In the genomic region with DNA sequence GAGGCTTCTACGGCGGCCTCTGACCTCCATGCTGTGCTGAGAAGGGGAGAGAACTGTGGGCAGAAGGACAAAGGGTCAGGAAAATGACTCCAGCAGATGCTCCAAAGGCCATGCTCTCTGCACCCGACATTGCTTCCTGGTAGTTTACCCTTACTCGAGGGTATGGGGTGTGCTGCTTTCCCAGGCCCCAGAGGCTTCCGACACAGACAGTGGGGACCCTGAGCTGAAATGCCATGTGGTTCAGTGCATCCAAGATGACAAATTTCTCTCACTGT, we compare ENCODE assay signal across 22 cellular contexts.
DNase-seq lines count a peak whose midpoint lies in the region; ATAC-seq, FAIRE-seq and TF ChIP-seq lines count a peak whose summit lies in the region.
"Had no signal": no experiment of that assay in that cellular context is flagged by ENCODE, and none has a peak within 500 bp of the region (broad histone marks: within the 10 kb centered on the region; RNA-seq: fewer than 3 reads in every experiment).

No MANE protein-coding gene starts in this region.

- no TSS peak for BruUV-seq in HepG2 (replicated peaks; lab: Mats Ljungman, UMichigan)

- ATAC-seq in HepG2 (no peak), aorta (ENCODE audit: low FRiP score) (no peak), GM19023 (IDR thresholded peaks at IDR 0.05; ENCODE audit: unreplicated experiment) (no peak), GM18517 (IDR thresholded peaks at IDR 0.05; ENCODE audit: unreplicated experiment) (no peak)
- ATAC-seq: A549, HCT116 had no signal

- H3K4me1 ChIP-seq in liver (ENCODE audit: control insufficient read depth in 4 of 4, insufficient read depth in 4 of 4, low read length in 3 of 4) (no peaks in the 10 kb centered on the region), HepG2 (ENCODE audit: insufficient read depth, low read length) (no peaks in the 10 kb centered on the region), aorta (ENCODE audit: control insufficient read depth in 1 of 2, insufficient read depth in 2 of 2, low read length in 2 of 2) (no peaks in the 10 kb centered on the region)
- H3K4me1 ChIP-seq: A549 had no signal

- in situ Hi-C loops in HepG2 (cut with HindIII; ENCODE audit: extremely low pct_ligation_motif_present, low pct_unique_long_range_greater_than_20kb) = no loop called here

- POLR2A ChIA-PET in HepG2 (lab: Yijun Ruan, JAX) = no interaction called here

- H3K27ac ChIP-seq in liver (ENCODE audit: low read depth in 1 of 2, low read length in 2 of 2) (no peak overlapping the region), HepG2 (ENCODE audit: extremely low read length, insufficient read depth, low read length) (no peak overlapping the region), aorta (ENCODE audit: low read depth in 1 of 2, low read length in 2 of 2) (no peak overlapping the region)
- H3K27ac ChIP-seq: 22Rv1, A549, C4-2B had no signal

- H3K4me3 ChIP-seq in liver (ENCODE audit: low read depth in 1 of 3, low read length in 3 of 3) (no peak overlapping the region), HepG2 (replicated peaks in 1 of 3; ENCODE audit: insufficient read depth in 1 of 3, low read depth in 2 of 3, low read length in 3 of 3) (no peak overlapping the region), aorta (ENCODE audit: low read length in 2 of 2) (no peak overlapping the region)
- H3K4me3 ChIP-seq: A549 had no signal

- H3K27me3 ChIP-seq in liver (ENCODE audit: control insufficient read depth in 4 of 4, insufficient read depth in 4 of 4, low read length in 3 of 4) (peaks cover 0 to 7% (median 0%) of the 10 kb centered on the region in 4 donors), HepG2 (ENCODE audit: control insufficient read depth in 1 of 2, insufficient read depth in 2 of 2, low read length in 2 of 2) (peaks cover 7 to 17% of the 10 kb centered on the region in 2 experiments; a peak in 3 of 5 replicates), aorta (ENCODE audit: control insufficient read depth in 1 of 2, insufficient read depth in 2 of 2, low read length in 1 of 2) (no peaks in the 10 kb centered on the region)

- DNase-seq in activated effector memory CD4-positive, alpha-beta T cell treated with anti-CD3 and anti-CD28 coated beads, Interleukin-2, amount 50 U/mL, for 16 hours = peak; percentile 36
- no peak for DNase-seq in activated effector memory CD4-positive, alpha-beta T cell treated with Interleukin-2 at 50 U/mL for 16 hours
- DNase-seq in HepG2 (ENCODE audit: low spot score) (no peak), mesenteric fat pad (ENCODE audit: low spot score) (peak; percentile 68), aorta (peak; percentile 17 to 25)
- DNase-seq: AML-193; CD4-positive, alpha-beta T cell; DMS153; DMS79; GDM1; GOT3; HFFc6 had no signal

- CTCF ChIA-PET in HepG2 (lab: Yijun Ruan, JAX; ENCODE audit: low intra/inter-chr PET ratio, low total read pairs) = no interaction called here

- H4K20me1 ChIP-seq in HepG2 (ENCODE audit: insufficient read depth, low read length) = no peaks in the 10 kb centered on the region

- H2AFZ ChIP-seq in HepG2 (ENCODE audit: low read length) = no peak overlapping the region

- TF ChIP-seq EP300 in HepG2 (IDR thresholded peaks at IDR 0.05; ENCODE audit: low read depth in 2 of 2, low read length in 2 of 2) = no peak
- no peak for TF ChIP-seq EP300 in HepG2 (CRISPR knock-in tag; IDR thresholded peaks at IDR 0.05; ENCODE audit: borderline replicate concordance)

- no peaks in the 10 kb centered on the region for H3K36me3 ChIP-seq in liver (ENCODE audit: control insufficient read depth in 4 of 4, insufficient read depth in 3 of 4, low read depth in 1 of 4, low read length in 3 of 4)
- no peaks in the 10 kb centered on the region for H3K36me3 ChIP-seq in HepG2 (replicated peaks in 1 of 2; ENCODE audit: control insufficient read depth in 1 of 2, insufficient read depth in 2 of 2, low read length in 2 of 2)
- H3K36me3 ChIP-seq in aorta (ENCODE audit: control insufficient read depth in 1 of 2, insufficient read depth in 2 of 2, low read length in 1 of 2) = no peaks in the 10 kb centered on the region

- H3K9me3 ChIP-seq in liver (ENCODE audit: control insufficient read depth in 4 of 4, low read length in 3 of 4) = no peaks in the 10 kb centered on the region
- H3K9me3 ChIP-seq in HepG2 (ENCODE audit: low read length) = no peaks in the 10 kb centered on the region
- H3K9me3 ChIP-seq in aorta (ENCODE audit: control insufficient read depth, low read length) = no peaks in the 10 kb centered on the region
- H3K9me3 ChIP-seq: A549, Caco-2 had no signal

- no peak for TF ChIP-seq POLR2A in HepG2 (IDR thresholded peaks at IDR 0.05; ENCODE audit: insufficient read depth in 1 of 2, low read depth in 2 of 2, low read length in 2 of 2)

- H3K4me2 ChIP-seq in HepG2 (ENCODE audit: low read depth, low read length) = no peak overlapping the region
- H3K4me2 ChIP-seq: A549 had no signal

- TF ChIP-seq CTCF in liver (IDR thresholded peaks at IDR 0.05; ENCODE audit: low read depth, low read length, missing input control) (no peak), HepG2 (CRISPR knock-in tag; IDR thresholded peaks at IDR 0.05) (no peak)

- no peaks in the 10 kb centered on the region for H3K79me2 ChIP-seq in HepG2 (ENCODE audit: insufficient read depth, low read length)

- TF ChIP-seq RAD21 in liver (IDR thresholded peaks at IDR 0.05) = no peak
- no peak for TF ChIP-seq RAD21 in HepG2 (CRISPR knock-in tag; IDR thresholded peaks at IDR 0.05)

- WGBS in liver = 75% methylated on average over 5 of the region's 5 CpGs
- 9% methylated on average over 3 of the region's 5 CpGs for WGBS in HepG2 (ENCODE audit: low lambda C conversion rate)
- WGBS in aorta, 2 donors = 84% methylated on average over 5 of the region's 5 CpGs

- intact Hi-C loops in HepG2 (cut with micrococcal nuclease; ENCODE audit: unreplicated experiment) (no loop called here), aorta (cut with DNase I) (no loop called here)

- no peak overlapping the region for H3K9ac ChIP-seq in liver (ENCODE audit: low read depth in 1 of 2, low read length in 2 of 2)
- H3K9ac ChIP-seq in HepG2 (ENCODE audit: insufficient read depth, low read depth, low read length) = no peak overlapping the region

- no peak for FAIRE-seq in HepG2 (lab: Jason Lieb, UNC)
- FAIRE-seq: A549, GM12892, GM18507 had no signal

TF ChIP-seq in liver, 16 proteins besides CTCF, POLR2A, EP300 and RAD21:
- no peak for TF ChIP-seq FOXA2 (IDR thresholded peaks at IDR 0.05)
- no peak for TF ChIP-seq HNF4A (conservative IDR thresholded peaks at IDR 0.05)
- no peak for TF ChIP-seq JUND (IDR thresholded peaks at IDR 0.05)
- TF ChIP-seq GABPA (IDR thresholded peaks at IDR 0.05 in 1 of 2, conservative IDR thresholded peaks at IDR 0.05 in 1 of 2) = no peak
- no peak for TF ChIP-seq EGR1 (IDR thresholded peaks at IDR 0.05; ENCODE audit: low read depth in 2 of 2)
- TF ChIP-seq RXRA (IDR thresholded peaks at IDR 0.05) = peak in 1 of 2 donors; percentile 54
- TF ChIP-seq, protein P1, sequence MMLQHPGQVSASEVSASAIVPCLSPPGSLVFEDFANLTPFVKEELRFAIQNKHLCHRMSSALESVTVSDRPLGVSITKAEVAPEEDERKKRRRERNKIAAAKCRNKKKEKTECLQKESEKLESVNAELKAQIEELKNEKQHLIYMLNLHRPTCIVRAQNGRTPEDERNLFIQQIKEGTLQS (IDR thresholded peaks at IDR 0.05) = no peak
- TF ChIP-seq TAF1 (conservative IDR thresholded peaks at IDR 0.05) = no peak
- peak; percentile 93 for TF ChIP-seq NR2F2 (IDR thresholded peaks at IDR 0.05)

TF ChIP-seq in HepG2, 621 proteins besides CTCF, POLR2A, EP300 and RAD21:
- no peak for TF ChIP-seq ATF7 (IDR thresholded peaks at IDR 0.05)
- no peak for TF ChIP-seq ATF7 (CRISPR knock-in tag; IDR thresholded peaks at IDR 0.05)
- TF ChIP-seq ZBTB7A (CRISPR knock-in tag; IDR thresholded peaks at IDR 0.05) = no peak
- TF ChIP-seq ZNF746 (CRISPR knock-in tag; IDR thresholded peaks at IDR 0.05) = no peak
- TF ChIP-seq YEATS2 (CRISPR knock-in tag; IDR thresholded peaks at IDR 0.05; ENCODE audit: borderline replicate concordance) = no peak
- TF ChIP-seq HNRNPUL1 (IDR thresholded peaks at IDR 0.05; ENCODE audit: low read depth, low read length) = no peak
- TF ChIP-seq JUN (CRISPR knock-in tag; IDR thresholded peaks at IDR 0.05) = no peak
- no peak for TF ChIP-seq UBTF (CRISPR knock-in tag; IDR thresholded peaks at IDR 0.05)
- TF ChIP-seq, protein P2, sequence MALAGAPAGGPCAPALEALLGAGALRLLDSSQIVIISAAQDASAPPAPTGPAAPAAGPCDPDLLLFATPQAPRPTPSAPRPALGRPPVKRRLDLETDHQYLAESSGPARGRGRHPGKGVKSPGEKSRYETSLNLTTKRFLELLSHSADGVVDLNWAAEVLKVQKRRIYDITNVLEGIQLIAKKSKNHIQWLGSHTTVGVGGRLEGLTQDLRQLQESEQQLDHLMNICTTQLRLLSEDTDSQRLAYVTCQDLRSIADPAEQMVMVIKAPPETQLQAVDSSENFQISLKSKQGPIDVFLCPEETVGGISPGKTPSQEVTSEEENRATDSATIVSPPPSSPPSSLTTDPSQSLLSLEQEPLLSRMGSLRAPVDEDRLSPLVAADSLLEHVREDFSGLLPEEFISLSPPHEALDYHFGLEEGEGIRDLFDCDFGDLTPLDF (CRISPR knock-in tag; IDR thresholded peaks at IDR 0.05) = no peak
- TF ChIP-seq BRD4 (CRISPR knock-in tag; IDR thresholded peaks at IDR 0.05) = no peak
- TF ChIP-seq ZNF207 (IDR thresholded peaks at IDR 0.05; ENCODE audit: borderline replicate concordance) = no peak
- no peak for TF ChIP-seq SNAI1 (CRISPR knock-in tag; IDR thresholded peaks at IDR 0.05; ENCODE audit: borderline replicate concordance)
- no peak for TF ChIP-seq ZC3H13 (CRISPR knock-in tag; IDR thresholded peaks at IDR 0.05)
- no peak for TF ChIP-seq CC2D1A (CRISPR knock-in tag; IDR thresholded peaks at IDR 0.05)
- no peak for TF ChIP-seq HOXA3 (CRISPR knock-in tag; IDR thresholded peaks at IDR 0.05)
- TF ChIP-seq SAFB2 (CRISPR knock-in tag; IDR thresholded peaks at IDR 0.05; ENCODE audit: borderline replicate concordance, low read depth) = no peak

Comparison
In these comparisons a context has a peak if more than half of its experiments do, and no peak if none do; other contexts are left out.
1. DNase-seq: peak in activated effector memory CD4-positive, alpha-beta T cell treated with anti-CD3 and anti-CD28 coated beads, Interleukin-2, amount 50 U/mL, for 16 hours (single experiment), mesenteric fat pad (single experiment) and aorta (2 of 2); none in activated effector memory CD4-positive, alpha-beta T cell treated with Interleukin-2 at 50 U/mL for 16 hours (single experiment) and HepG2 (single experiment).